18 cellular contexts compared by ENCODE assay signal in genomic region chr17:35790826-35791225, GRCh38. TPM values are rescaled to one million over a fixed set of nuclear protein-coding genes. Genes with fewer than 3 reads are reported as not detected.
"Had no signal": no experiment of that assay in that cellular context is flagged by ENCODE, and none has a peak within 500 bp of the region (broad histone marks: within the 10 kb centered on the region; RNA-seq: fewer than 3 reads in every experiment).

No MANE protein-coding gene starts in this region.

- H3K36me3 ChIP-seq: brain microvascular endothelial cell, heart left ventricle, left lung had no signal

- H3K27ac ChIP-seq: brain microvascular endothelial cell, left lung had no signal

- H3K9me3 ChIP-seq: left lung had no signal

- ATAC-seq: activated CD8-positive, alpha-beta memory T cell treated with anti-CD3 and anti-CD28 coated beads, Interleukin-2, amount 10 ng/mL, durations not matched to agents 7 days and 5 days; heart left ventricle; left lung had no signal

- DNase-seq: activated CD4-positive, alpha-beta T cell treated with anti-CD3 and anti-CD28 coated beads for 1 hour; activated CD4-positive, alpha-beta T cell treated with anti-CD3 and anti-CD28 coated beads, Interleukin-2, amount 50 U/mL, for 48 hours; activated CD8-positive, alpha-beta memory T cell treated with anti-CD3 and anti-CD28 coated beads, Interleukin-2, amount 10 ng/mL, durations not matched to agents 7 days and 5 days; activated gamma-delta T cell; activated T-cell treated with anti-CD3 and anti-CD28 coated beads, Interleukin-2, amount 50 U/mL, for 24 hours; brain microvascular endothelial cell; heart left ventricle; left lung; mesenchymal stem cell; stimulated activated CD4-positive, alpha-beta T cell treated with anti-CD3 and anti-CD28 coated beads, Interleukin-15, amount 100 ng/mL, for 24 hours; stimulated activated CD4-positive, alpha-beta T cell treated with anti-CD3 and anti-CD28 coated beads, Interleukin-4, amount 100 ng/mL, for 24 hours had no signal

- H3K4me3 ChIP-seq: heart left ventricle, left lung had no signal

RNA-seq across cellular contexts. Expression of gene MMP28, which starts 4.6 kb away (rescaled TPM):
- total RNA-seq: activated CD8-positive, alpha-beta memory T cell treated with anti-CD3 and anti-CD28 coated beads, Interleukin-2, amount 10 ng/mL, durations not matched to agents 7 days and 5 days; T-helper 2 cell treated with Interferon-gamma antibody and Interleukin-4, amounts not matched to agents 100 ng/mL and 5 ng/mL, for 36 hours had no signal

RNA-seq across cellular contexts. Expression of gene C17orf50, which starts 30.1 kb away (rescaled TPM):
- total RNA-seq: activated CD8-positive, alpha-beta memory T cell treated with anti-CD3 and anti-CD28 coated beads, Interleukin-2, amount 10 ng/mL, durations not matched to agents 7 days and 5 days; chondrocyte; dermis microvascular lymphatic vessel endothelial cell; heart left ventricle; left lung; osteocyte; pulmonary artery endothelial cell; T-helper 2 cell treated with Interferon-gamma antibody and Interleukin-4, amounts not matched to agents 100 ng/mL and 5 ng/mL, for 36 hours; temporal lobe; urinary bladder had no signal
- polyA plus RNA-seq: urinary bladder had no signal

RNA-seq across cellular contexts. Expression of gene GAS2L2, which starts 37.8 kb away (rescaled TPM):
- total RNA-seq: activated CD8-positive, alpha-beta memory T cell treated with anti-CD3 and anti-CD28 coated beads, Interleukin-2, amount 10 ng/mL, durations not matched to agents 7 days and 5 days; chondrocyte; dermis microvascular lymphatic vessel endothelial cell; osteocyte; pulmonary artery endothelial cell; T-helper 2 cell treated with Interferon-gamma antibody and Interleukin-4, amounts not matched to agents 100 ng/mL and 5 ng/mL, for 36 hours; urinary bladder had no signal
